Comparison of ENCODE assay signal across 8 cellular contexts in genomic region chr21:46227811-46228344, GRCh38.
DNase-seq lines count a peak whose midpoint lies in the region; TF ChIP-seq lines count a peak whose summit lies in the region.

No MANE protein-coding gene starts in this region.

- H3K4me1 ChIP-seq in BLaER1 (peaks cover 47% of the 10 kb centered on the region), Loucy (ENCODE audit: insufficient read depth, low read length, poor library complexity, severe bottlenecking) (peaks cover 59% of the 10 kb centered on the region), mucosa of stomach (ENCODE audit: control insufficient read depth, insufficient read depth, low read length) (peaks cover 23% of the 10 kb centered on the region)

- DNase-seq in coronary artery (ENCODE audit: low spot score): no peak
- no peak for DNase-seq in NCI-H1105 (lab: John Stamatoyannopoulos, UW)
- DNase-seq in stimulated activated CD4-positive, alpha-beta T cell treated with anti-CD3 and anti-CD28 coated beads, Interleukin-15, amount 100 ng/mL, for 24 hours: no peak
- no peak for DNase-seq in GM19240 (ENCODE audit: insufficient read length, low spot score)
- DNase-seq in hippocampal formation (lab: John Stamatoyannopoulos, UW): no peak

- H3K9ac ChIP-seq in BLaER1: peak overlapping the region; percentile 86
- H3K9ac ChIP-seq in Loucy (ENCODE audit: low read depth, low read length, poor library complexity, severe bottlenecking): peak overlapping the region; percentile 86
- H3K9ac ChIP-seq in mucosa of stomach (ENCODE audit: low read length): peak overlapping the region; percentile 65

- H3K27me3 ChIP-seq in BLaER1 (no peaks in the 10 kb centered on the region), Loucy (ENCODE audit: insufficient read depth, low read length, poor library complexity, severe bottlenecking) (no peaks in the 10 kb centered on the region), mucosa of stomach (ENCODE audit: control insufficient read depth, insufficient read depth, low read length) (no peaks in the 10 kb centered on the region)

- no peaks in the 10 kb centered on the region for H3F3A ChIP-seq in Loucy (ENCODE audit: low read depth)

- H3K36me3 ChIP-seq in BLaER1 (peaks cover 27% of the 10 kb centered on the region), Loucy (ENCODE audit: insufficient read depth, low read length) (peaks cover under 1% of the 10 kb centered on the region; the same call in 1 of the 2 replicates), mucosa of stomach (ENCODE audit: control insufficient read depth, insufficient read depth, low read length) (no peaks in the 10 kb centered on the region)

- H2AFZ ChIP-seq in Loucy (ENCODE audit: low read length): peak overlapping the region; percentile 82

- peak overlapping the region; percentile 98 for H3K4me2 ChIP-seq in BLaER1
- H3K4me2 ChIP-seq in Loucy (ENCODE audit: low read depth, low read length, poor library complexity, severe bottlenecking): peak overlapping the region; percentile 93

- H3K27ac ChIP-seq in BLaER1 (peak overlapping the region; percentile 86), coronary artery (peak overlapping the region; percentile 70 to 88)

- H3K4me3 ChIP-seq in BLaER1 (peak overlapping the region; percentile 95), Loucy (ENCODE audit: low read length, poor library complexity, severe bottlenecking) (peak overlapping the region; percentile 90), coronary artery (peak overlapping the region; percentile 96), mucosa of stomach (ENCODE audit: low read length) (peak overlapping the region; percentile 32)

- TF ChIP-seq CTCF in Loucy (conservative IDR thresholded peaks at IDR 0.05; ENCODE audit: low read length) (no peak), coronary artery (IDR thresholded peaks at IDR 0.05) (no peak)

- H3K9me3 ChIP-seq in BLaER1 (no peaks in the 10 kb centered on the region; the same call in 1 of the 2 replicates), Loucy (ENCODE audit: insufficient read depth, low read depth, low read length) (no peaks in the 10 kb centered on the region), mucosa of stomach (ENCODE audit: control insufficient read depth, low read length) (no peaks in the 10 kb centered on the region)

- peaks cover 84% of the 10 kb centered on the region for H3K79me2 ChIP-seq in Loucy (ENCODE audit: insufficient read depth, low read length)

- no peaks in the 10 kb centered on the region for H3K9me2 ChIP-seq in Loucy (replicated peaks; ENCODE audit: low read depth, low read length)

- peaks cover 25% of the 10 kb centered on the region for H4K20me1 ChIP-seq in BLaER1
- H4K20me1 ChIP-seq in Loucy (ENCODE audit: insufficient read depth, low read length, poor library complexity, severe bottlenecking): peaks cover 30% of the 10 kb centered on the region

Comparison
In these comparisons a context has a peak if more than half of its experiments do, and no peak if none do; other contexts are left out.
1. H3K4me3 ChIP-seq: peak in every context shown above with its lines; median percentile 96 in coronary artery; 95 in BLaER1; 90 in Loucy; 32 in mucosa of stomach.